In the genomic region with DNA sequence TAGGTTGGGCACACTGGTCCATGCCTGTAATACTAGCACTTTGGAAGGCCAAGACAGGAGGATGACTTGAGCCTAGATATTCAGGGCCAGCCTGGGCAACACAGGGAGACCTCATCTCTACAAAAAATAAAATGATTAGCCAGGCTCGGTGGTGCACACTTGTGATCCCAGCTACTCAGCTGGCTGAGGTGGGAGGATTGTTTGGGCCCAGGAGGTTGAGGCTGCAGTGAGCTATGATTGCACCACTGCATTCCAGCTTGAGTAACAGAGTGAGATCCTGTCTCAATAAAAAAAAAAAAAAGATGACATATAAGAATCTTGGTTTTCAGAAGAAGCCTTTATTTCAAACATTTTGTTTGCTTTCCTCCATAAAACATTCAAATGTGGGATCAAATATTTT, we compare ENCODE assay signal across 30 cellular contexts.
"Had no signal": no experiment of that assay in that cellular context is flagged by ENCODE, and none has a peak within 500 bp of the region (broad histone marks: within the 10 kb centered on the region; RNA-seq: fewer than 3 reads in every experiment).

No MANE protein-coding gene starts in this region.

- H3K9me3 ChIP-seq: body of pancreas, breast epithelium had no signal

- H3K4me1 Mint-ChIP-seq: activated CD4-positive, alpha-beta T cell treated with anti-CD3 and anti-CD28 coated beads, Interleukin-2, amount 10 ng/mL, durations not matched to agents 24 days and 14 days; activated naive CD4-positive, alpha-beta T cell treated with anti-CD3 and anti-CD28 coated beads, Interleukin-2, amount 50 U/mL, for 24 hours had no signal

- H3K4me3 ChIP-seq: body of pancreas, breast epithelium, PC-9 had no signal

- H3K27me3 Mint-ChIP-seq: activated CD4-positive, alpha-beta T cell treated with anti-CD3 and anti-CD28 coated beads, Interleukin-2, amount 10 ng/mL, durations not matched to agents 24 days and 14 days; activated CD8-positive, alpha-beta T cell treated with anti-CD3 and anti-CD28 coated beads for 36 hours; activated naive CD4-positive, alpha-beta T cell treated with anti-CD3 and anti-CD28 coated beads, Interleukin-2, amount 50 U/mL, for 24 hours; activated naive CD8-positive, alpha-beta T cell treated with anti-CD3 and anti-CD28 coated beads, Interleukin-2, amount 10 ng/mL, durations not matched to agents 7 days and 5 days; activated T-cell treated with anti-CD3 and anti-CD28 coated beads, Interleukin-2, amount 50 U/mL, for 24 hours had no signal

- DNase-seq: activated CD4-positive, alpha-beta T cell treated with anti-CD3 and anti-CD28 coated beads, Interleukin-2, amount 10 ng/mL, durations not matched to agents 24 days and 14 days; activated CD4-positive, alpha-beta T cell treated with anti-CD3 and anti-CD28 coated beads, Interleukin-2, amount 50 U/mL, for 4 hours; activated CD8-positive, alpha-beta T cell treated with anti-CD3 and anti-CD28 coated beads for 36 hours; activated gamma-delta T cell; activated naive CD4-positive, alpha-beta T cell treated with Interleukin-2 at 50 U/mL for 16 hours; activated naive CD8-positive, alpha-beta T cell treated with anti-CD3 and anti-CD28 coated beads, Interleukin-2, amount 10 ng/mL, durations not matched to agents 7 days and 5 days; activated T-cell treated with anti-CD3 and anti-CD28 coated beads, Interleukin-2, amount 50 U/mL, for 24 hours; body of pancreas; Karpas-422; KBM-7; MM.1S; MV-4-11; NCI-H1092; NCI-H146; NCI-H187; NCI-H2081; NCI-H2171 treated with DMSO at 0.1 percent for 48 hours; NCI-H345; NCI-H524 treated with DMSO at 0.1 percent for 48 hours; NK-92 treated with Interleukin-12 subunit alpha and Interleukin-12 subunit beta, amount 100 ng/mL, for 24 hours; PC-9; SIG-M5; SW 1271; T1000 had no signal

- H3K9me3 Mint-ChIP-seq: activated naive CD8-positive, alpha-beta T cell treated with anti-CD3 and anti-CD28 coated beads, Interleukin-2, amount 10 ng/mL, durations not matched to agents 7 days and 5 days had no signal

- H3K4me2 ChIP-seq: PC-9 had no signal

- H3K27ac Mint-ChIP-seq: activated CD4-positive, alpha-beta T cell treated with anti-CD3 and anti-CD28 coated beads, Interleukin-2, amount 10 ng/mL, durations not matched to agents 24 days and 14 days; activated CD8-positive, alpha-beta T cell treated with anti-CD3 and anti-CD28 coated beads for 36 hours; activated naive CD4-positive, alpha-beta T cell treated with anti-CD3 and anti-CD28 coated beads, Interleukin-2, amount 50 U/mL, for 24 hours; activated naive CD8-positive, alpha-beta T cell treated with anti-CD3 and anti-CD28 coated beads, Interleukin-2, amount 10 ng/mL, durations not matched to agents 7 days and 5 days; activated T-cell treated with anti-CD3 and anti-CD28 coated beads, Interleukin-2, amount 50 U/mL, for 24 hours; activated T-helper 2 cell treated with anti-CD3 and anti-CD28 coated beads, Interferon-gamma antibody, Interleukin-2, Interleukin-4, amounts not matched to agents 10 μg/mL and 5 μg/mL and 100 μg/mL, durations not matched to agents 14 hours and 24 hours and 36 hours had no signal

- H2AFZ ChIP-seq: PC-9 had no signal

- H3K36me3 Mint-ChIP-seq: activated naive CD4-positive, alpha-beta T cell treated with anti-CD3 and anti-CD28 coated beads, Interleukin-2, amount 50 U/mL, for 24 hours; activated naive CD8-positive, alpha-beta T cell treated with anti-CD3 and anti-CD28 coated beads, Interleukin-2, amount 10 ng/mL, durations not matched to agents 7 days and 5 days had no signal

- H3K4me3 Mint-ChIP-seq: activated CD4-positive, alpha-beta T cell treated with anti-CD3 and anti-CD28 coated beads, Interleukin-2, amount 10 ng/mL, durations not matched to agents 24 days and 14 days; activated CD8-positive, alpha-beta T cell treated with anti-CD3 and anti-CD28 coated beads for 36 hours; activated naive CD4-positive, alpha-beta T cell treated with anti-CD3 and anti-CD28 coated beads, Interleukin-2, amount 50 U/mL, for 24 hours; activated naive CD8-positive, alpha-beta T cell treated with anti-CD3 and anti-CD28 coated beads, Interleukin-2, amount 10 ng/mL, durations not matched to agents 7 days and 5 days; activated T-cell treated with anti-CD3 and anti-CD28 coated beads, Interleukin-2, amount 50 U/mL, for 24 hours had no signal

- H3K4me1 ChIP-seq: breast epithelium had no signal

- ATAC-seq: activated CD8-positive, alpha-beta T cell treated with anti-CD3 and anti-CD28 coated beads for 36 hours; body of pancreas; Right ventricle myocardium inferior; SK-N-SH treated with all-trans-retinoic acid at 6 μM for 48 hours had no signal

- H3K27me3 ChIP-seq: body of pancreas, breast epithelium had no signal

- H3K36me3 ChIP-seq: breast epithelium had no signal

- H3K27ac ChIP-seq: body of pancreas, breast epithelium, PC-9, RWPE1 had no signal
